Comparison of ENCODE assay signal across 12 cellular contexts in genomic region chr10:133386951-133387350, GRCh38. TPM values are rescaled to one million over a fixed set of nuclear protein-coding genes. Genes with fewer than 3 reads are reported as not detected.
DNase-seq lines count a peak whose midpoint lies in the region; ATAC-seq, FAIRE-seq and TF ChIP-seq lines count a peak whose summit lies in the region.
"Not testable (repeated sequence)": the region's sequence is repeated elsewhere in the genome, so short reads cannot be mapped to it uniquely, and the experiment has no call there.
"Had no signal": no experiment of that assay in that cellular context is flagged by ENCODE, and none has a peak within 500 bp of the region (broad histone marks: within the 10 kb centered on the region; RNA-seq: fewer than 3 reads in every experiment).

No MANE protein-coding gene starts in this region.

- peak overlapping the region; percentile 99 for H3K27ac ChIP-seq in OCI-LY7 (ENCODE audit: low read depth, low read length, poor library complexity, severe bottlenecking)
- not testable (repeated sequence) for H3K27ac ChIP-seq in HepG2 (ENCODE audit: extremely low read length, insufficient read depth, low read length)

- not testable (repeated sequence) for H3K27ac Mint-ChIP-seq in activated T-cell treated with anti-CD3 and anti-CD28 coated beads, Interleukin-2, amount 50 U/mL, for 24 hours

- POLR2A ChIA-PET in OCI-LY7 (lab: Charles Lee) = interaction anchor here (0.7 to 1.2 kb wide), 2 partner anchors 9 to 11 kb away, joined by 3 to 4 read pairs; no protein-coding TSS in a partner anchor
- POLR2A ChIA-PET in HepG2 (lab: Yijun Ruan, JAX) = interaction anchor here (1.3 kb wide), 1 partner anchor 8 kb away, joined by 3 read pairs; the partner anchor contains the start of gene MTG1

- not testable (repeated sequence) for TF ChIP-seq RAD21 in HepG2 (CRISPR knock-in tag; IDR thresholded peaks at IDR 0.05)

- WGBS in HepG2 (ENCODE audit: low lambda C conversion rate) = 100% methylated on average over 4 of the region's 4 CpGs

- H3K4me3 Mint-ChIP-seq in activated T-cell treated with anti-CD3 and anti-CD28 coated beads, Interleukin-2, amount 50 U/mL, for 24 hours = not testable (repeated sequence)

- H3K79me2 ChIP-seq in OCI-LY7 (ENCODE audit: insufficient read depth, low read depth, low read length) = peaks cover 10% of the 10 kb centered on the region; the same call in 1 of the 2 replicates
- not testable (repeated sequence) for H3K79me2 ChIP-seq in HepG2 (ENCODE audit: insufficient read depth, low read length)

- not testable (repeated sequence) for H2AFZ ChIP-seq in OCI-LY7 (ENCODE audit: low read length); HepG2 (ENCODE audit: low read length)

- in situ Hi-C loops in HepG2 (cut with HindIII; ENCODE audit: extremely low pct_ligation_motif_present, low pct_unique_long_range_greater_than_20kb) = not testable (repeated sequence)

- H3K9me2 ChIP-seq in OCI-LY7 (ENCODE audit: insufficient read depth, low read length) = not testable (repeated sequence)

- peaks cover 39% of the 10 kb centered on the region for H3K4me1 Mint-ChIP-seq in activated T-cell treated with anti-CD3 and anti-CD28 coated beads, Interleukin-2, amount 50 U/mL, for 24 hours (ENCODE audit: low read depth)

- not testable (repeated sequence) for H3K27me3 ChIP-seq in HepG2 (ENCODE audit: control insufficient read depth in 1 of 2, insufficient read depth in 2 of 2, low read length in 2 of 2)

- H3K4me2 ChIP-seq in OCI-LY7 (ENCODE audit: low read length) = peak overlapping the region; percentile 88; the same call in 1 of the 2 replicates
- H3K4me2 ChIP-seq in HepG2 (ENCODE audit: low read depth, low read length) = not testable (repeated sequence)

- TF ChIP-seq POLR2A in HepG2 (IDR thresholded peaks at IDR 0.05; ENCODE audit: insufficient read depth in 1 of 2, low read depth in 2 of 2, low read length in 2 of 2) = not testable (repeated sequence)

- TF ChIP-seq CTCF in OCI-LY7 (conservative IDR thresholded peaks at IDR 0.05; ENCODE audit: low read length); HepG2 (CRISPR knock-in tag; IDR thresholded peaks at IDR 0.05): not testable (repeated sequence)

- not testable (repeated sequence) for BruUV-seq in OCI-LY7 (replicated peaks; lab: Mats Ljungman, UMichigan); HepG2 (replicated peaks; lab: Mats Ljungman, UMichigan)

- CTCF ChIA-PET in OCI-LY7 (lab: Charles Lee; ENCODE audit: unreplicated experiment); HepG2 (lab: Yijun Ruan, JAX; ENCODE audit: low intra/inter-chr PET ratio, low total read pairs): not testable (repeated sequence)

- not testable (repeated sequence) for H3K9me3 Mint-ChIP-seq in activated T-cell treated with anti-CD3 and anti-CD28 coated beads, Interleukin-2, amount 50 U/mL, for 24 hours

- H3K27me3 Mint-ChIP-seq in activated T-cell treated with anti-CD3 and anti-CD28 coated beads, Interleukin-2, amount 50 U/mL, for 24 hours = not testable (repeated sequence)

- not testable (repeated sequence) for H3K36me3 Mint-ChIP-seq in activated T-cell treated with anti-CD3 and anti-CD28 coated beads, Interleukin-2, amount 50 U/mL, for 24 hours (ENCODE audit: low read depth)

- H4K20me1 ChIP-seq in OCI-LY7 (ENCODE audit: insufficient read depth, low read length); HepG2 (ENCODE audit: insufficient read depth, low read length): not testable (repeated sequence)

- DNase-seq in OCI-LY7 (ENCODE audit: low spot score); HepG2 (ENCODE audit: low spot score): not testable (repeated sequence)
- peak; percentile 14 for DNase-seq in activated T-cell treated with anti-CD3 and anti-CD28 coated beads, Interleukin-2, amount 50 U/mL, for 24 hours
- DNase-seq in cardiac septum (ENCODE audit: low spot score) (peak; percentile 22), sciatic nerve (ENCODE audit: low spot score) (peak; percentile 4)

- H3K36me3 ChIP-seq in OCI-LY7 (ENCODE audit: insufficient read depth, low read length); HepG2 (replicated peaks in 1 of 2; ENCODE audit: control insufficient read depth in 1 of 2, insufficient read depth in 2 of 2, low read length in 2 of 2): not testable (repeated sequence)

- not testable (repeated sequence) for H3K9ac ChIP-seq in HepG2 (ENCODE audit: insufficient read depth, low read depth, low read length)

- not testable (repeated sequence) for H3K9me3 ChIP-seq in OCI-LY7 (ENCODE audit: low read length); HepG2 (ENCODE audit: low read length)

- not testable (repeated sequence) for H3K4me3 ChIP-seq in OCI-LY7 (ENCODE audit: low read depth, low read length, poor library complexity, severe bottlenecking); HepG2 (replicated peaks in 1 of 3; ENCODE audit: insufficient read depth in 1 of 3, low read depth in 2 of 3, low read length in 3 of 3)

- FAIRE-seq in HepG2 (lab: Jason Lieb, UNC) = not testable (repeated sequence)

- intact Hi-C loops in OCI-LY7 (cut with micrococcal nuclease; ENCODE audit: unreplicated experiment); cardiac septum (cut with DNase I); HepG2 (cut with micrococcal nuclease; ENCODE audit: unreplicated experiment); sciatic nerve (cut with DNase I): not testable (repeated sequence)

- peaks cover 43% of the 10 kb centered on the region for H3K4me1 ChIP-seq in OCI-LY7 (ENCODE audit: insufficient read depth, low read length, poor library complexity, severe bottlenecking)
- H3K4me1 ChIP-seq in HepG2 (ENCODE audit: insufficient read depth, low read length) = not testable (repeated sequence)

- TF ChIP-seq EP300 in HepG2 (IDR thresholded peaks at IDR 0.05; ENCODE audit: low read depth in 2 of 2, low read length in 2 of 2); HepG2 (CRISPR knock-in tag; IDR thresholded peaks at IDR 0.05; ENCODE audit: borderline replicate concordance): not testable (repeated sequence)

- not testable (repeated sequence) for ATAC-seq in HepG2, sciatic nerve

RNA-seq across cellular contexts. Expression of gene MTG1, which starts 7.0 kb away (rescaled TPM):
- 60.3 and 85.6 TPM in 2 replicates for total RNA-seq in OCI-LY7 (2014; rRNA removed; shearing (Covaris generic))
- total RNA-seq in OCI-LY7 (2022) (101 and 107 TPM in 2 replicates), cardiac septum (21.6 TPM), HepG2 (2016; rRNA removed; fragmentation: Illumina TruSeq; extraction: Trizol) (29.9 and 42.0 TPM in 2 replicates), sciatic nerve (44.0 TPM)
- total RNA-seq in HepG2 (2016; cell fraction: cytosol; rRNA removed; fragmentation: Illumina TruSeq; extraction: Trizol; ENCODE audit: low read depth) = 13.1 and 13.6 TPM in 2 replicates
- total RNA-seq in HepG2 (2016; cell fraction: insoluble cytoplasmic fraction; rRNA removed; fragmentation: Illumina TruSeq; extraction: Trizol) = 29.5 and 43.2 TPM in 2 replicates
- 15.1 and 15.4 TPM in 2 replicates for total RNA-seq in HepG2 (2016; cell fraction: membrane; rRNA removed; fragmentation: Illumina TruSeq; extraction: Trizol)
- total RNA-seq in HepG2 (2016; cell fraction: nucleus; rRNA removed; fragmentation: Illumina TruSeq; extraction: Trizol) = 38.2 and 45.9 TPM in 2 replicates
- 103 and 108 TPM in 2 replicates for polyA plus RNA-seq in HepG2 (2011; rRNA removed)
- 54.2 and 75.0 TPM in 2 replicates for polyA plus RNA-seq in HepG2 (2011; cell fraction: cytosol; rRNA removed)
- polyA plus RNA-seq in HepG2 (2011; cell fraction: nucleus; rRNA removed) = 687 and 805 TPM in 2 replicates
- 46.2 and 51.2 TPM in 2 replicates for polyA plus RNA-seq in HepG2 (2012)
- 10.8 and 11.1 TPM in 2 replicates for polyA plus RNA-seq in HepG2 (2016; cell fraction: cytosol; fragmentation: Illumina TruSeq; extraction: Trizol; ENCODE audit: low read depth)
- polyA plus RNA-seq in HepG2 (2016; cell fraction: insoluble cytoplasmic fraction; fragmentation: Illumina TruSeq; extraction: Trizol; ENCODE audit: low read depth) = 40.2 and 42.5 TPM in 2 replicates
- polyA plus RNA-seq in HepG2 (2016; cell fraction: membrane; fragmentation: Illumina TruSeq; extraction: Trizol; ENCODE audit: low read depth) = 12.8 and 14.3 TPM in 2 replicates
- 225 and 242 TPM in 2 replicates for polyA plus RNA-seq in HepG2 (2016; cell fraction: nucleus; fragmentation: Illumina TruSeq; extraction: Trizol; ENCODE audit: insufficient read depth, low read depth)
- 80.2 and 80.5 TPM in 2 replicates for polyA minus RNA-seq in HepG2 (2011; rRNA and poly(A)+ RNA removed; ENCODE audit: low replicate concordance)
- polyA minus RNA-seq in HepG2 (2011; cell fraction: cytosol; rRNA and poly(A)+ RNA removed) = 17.3 and 18.7 TPM in 2 replicates
- 62.7 and 86.9 TPM in 2 replicates for polyA minus RNA-seq in HepG2 (2011; cell fraction: nucleus; rRNA and poly(A)+ RNA removed)

RNA-seq across cellular contexts. Expression of gene PAOX, which starts 7.9 kb away (rescaled TPM):
- total RNA-seq in OCI-LY7 (2014; rRNA removed; shearing (Covaris generic)) = 5.9 and 10.7 TPM in 2 replicates
- total RNA-seq in OCI-LY7 (2022) (16.0 and 28.1 TPM in 2 replicates), cardiac septum (2.9 TPM), HepG2 (2016; rRNA removed; fragmentation: Illumina TruSeq; extraction: Trizol) (0.49 and 0.52 TPM in 2 replicates), sciatic nerve (9.6 TPM)
- not detected in 2 replicates for total RNA-seq in HepG2 (2016; cell fraction: cytosol; rRNA removed; fragmentation: Illumina TruSeq; extraction: Trizol; ENCODE audit: low read depth)
- 0.49 and 0.54 TPM in 2 replicates for total RNA-seq in HepG2 (2016; cell fraction: insoluble cytoplasmic fraction; rRNA removed; fragmentation: Illumina TruSeq; extraction: Trizol)
- total RNA-seq in HepG2 (2016; cell fraction: membrane; rRNA removed; fragmentation: Illumina TruSeq; extraction: Trizol) = 0.12 TPM in 1 of 2 replicates, not detected in the other
- 0.41 and 0.78 TPM in 2 replicates for total RNA-seq in HepG2 (2016; cell fraction: nucleus; rRNA removed; fragmentation: Illumina TruSeq; extraction: Trizol)
- polyA plus RNA-seq in HepG2 (2011; rRNA removed) = 0.77 and 1.1 TPM in 2 replicates
- polyA plus RNA-seq in HepG2 (2011; cell fraction: cytosol; rRNA removed) = 0.56 and 0.72 TPM in 2 replicates
- 3.9 and 4.7 TPM in 2 replicates for polyA plus RNA-seq in HepG2 (2011; cell fraction: nucleus; rRNA removed)
- 1.2 and 1.4 TPM in 2 replicates for polyA plus RNA-seq in HepG2 (2012)
- 0.16 TPM in 2 replicates for polyA plus RNA-seq in HepG2 (2016; cell fraction: cytosol; fragmentation: Illumina TruSeq; extraction: Trizol; ENCODE audit: low read depth)
- 0.50 and 0.56 TPM in 2 replicates for polyA plus RNA-seq in HepG2 (2016; cell fraction: insoluble cytoplasmic fraction; fragmentation: Illumina TruSeq; extraction: Trizol; ENCODE audit: low read depth)
- 0.11 TPM in 1 of 2 replicates, not detected in the other for polyA plus RNA-seq in HepG2 (2016; cell fraction: membrane; fragmentation: Illumina TruSeq; extraction: Trizol; ENCODE audit: low read depth)
- polyA plus RNA-seq in HepG2 (2016; cell fraction: nucleus; fragmentation: Illumina TruSeq; extraction: Trizol; ENCODE audit: insufficient read depth, low read depth) = 2.0 and 2.2 TPM in 2 replicates
- polyA minus RNA-seq in HepG2 (2011; rRNA and poly(A)+ RNA removed; ENCODE audit: low replicate concordance) = 1.7 TPM in 1 of 2 replicates, not detected in the other
- polyA minus RNA-seq in HepG2 (2011; cell fraction: cytosol; rRNA and poly(A)+ RNA removed) = not detected in 2 replicates
- 0.99 and 1.2 TPM in 2 replicates for polyA minus RNA-seq in HepG2 (2011; cell fraction: nucleus; rRNA and poly(A)+ RNA removed)

RNA-seq across cellular contexts. Expression of gene ECHS1, which starts 13.8 kb away (rescaled TPM):
- 39.5 and 48.3 TPM in 2 replicates for total RNA-seq in OCI-LY7 (2014; rRNA removed; shearing (Covaris generic))
- total RNA-seq in OCI-LY7 (2022) (42.2 and 46.2 TPM in 2 replicates), cardiac septum (152 TPM), HepG2 (2016; rRNA removed; fragmentation: Illumina TruSeq; extraction: Trizol) (195 and 233 TPM in 2 replicates), sciatic nerve (64.1 TPM)
- 58.3 and 60.5 TPM in 2 replicates for total RNA-seq in HepG2 (2016; cell fraction: cytosol; rRNA removed; fragmentation: Illumina TruSeq; extraction: Trizol; ENCODE audit: low read depth)
- 200 and 225 TPM in 2 replicates for total RNA-seq in HepG2 (2016; cell fraction: insoluble cytoplasmic fraction; rRNA removed; fragmentation: Illumina TruSeq; extraction: Trizol)
- 81.4 and 88.8 TPM in 2 replicates for total RNA-seq in HepG2 (2016; cell fraction: membrane; rRNA removed; fragmentation: Illumina TruSeq; extraction: Trizol)
- 65.2 and 65.6 TPM in 2 replicates for total RNA-seq in HepG2 (2016; cell fraction: nucleus; rRNA removed; fragmentation: Illumina TruSeq; extraction: Trizol)
- 26.4 and 32.7 TPM in 2 replicates for polyA plus RNA-seq in HepG2 (2011; rRNA removed)
- 39.1 and 41.3 TPM in 2 replicates for polyA plus RNA-seq in HepG2 (2011; cell fraction: cytosol; rRNA removed)
- 37.3 and 39.0 TPM in 2 replicates for polyA plus RNA-seq in HepG2 (2011; cell fraction: nucleus; rRNA removed)
- 79.9 and 84.4 TPM in 2 replicates for polyA plus RNA-seq in HepG2 (2012)
- 60.4 and 63.0 TPM in 2 replicates for polyA plus RNA-seq in HepG2 (2016; cell fraction: cytosol; fragmentation: Illumina TruSeq; extraction: Trizol; ENCODE audit: low read depth)
- polyA plus RNA-seq in HepG2 (2016; cell fraction: insoluble cytoplasmic fraction; fragmentation: Illumina TruSeq; extraction: Trizol; ENCODE audit: low read depth) = 218 and 228 TPM in 2 replicates
- polyA plus RNA-seq in HepG2 (2016; cell fraction: membrane; fragmentation: Illumina TruSeq; extraction: Trizol; ENCODE audit: low read depth) = 63.2 and 68.6 TPM in 2 replicates
- 101 and 107 TPM in 2 replicates for polyA plus RNA-seq in HepG2 (2016; cell fraction: nucleus; fragmentation: Illumina TruSeq; extraction: Trizol; ENCODE audit: insufficient read depth, low read depth)
- 32.0 and 52.6 TPM in 2 replicates for polyA minus RNA-seq in HepG2 (2011; rRNA and poly(A)+ RNA removed; ENCODE audit: low replicate concordance)
- 27.8 and 30.0 TPM in 2 replicates for polyA minus RNA-seq in HepG2 (2011; cell fraction: cytosol; rRNA and poly(A)+ RNA removed)
- polyA minus RNA-seq in HepG2 (2011; cell fraction: nucleus; rRNA and poly(A)+ RNA removed) = 8.9 and 9.3 TPM in 2 replicates

RNA-seq across cellular contexts. Expression of gene FUOM, which starts 29.1 kb away (rescaled TPM):
- 46.0 and 47.5 TPM in 2 replicates for total RNA-seq in OCI-LY7 (2014; rRNA removed; shearing (Covaris generic))
- 23.6 and 30.4 TPM in 2 replicates for total RNA-seq in OCI-LY7 (2022)
- 6.1 TPM for total RNA-seq in cardiac septum
- 60.4 and 64.2 TPM in 2 replicates for total RNA-seq in HepG2 (2016; rRNA removed; fragmentation: Illumina TruSeq; extraction: Trizol)
- total RNA-seq in HepG2 (2016; cell fraction: cytosol; rRNA removed; fragmentation: Illumina TruSeq; extraction: Trizol; ENCODE audit: low read depth) = 57.8 and 71.7 TPM in 2 replicates
- total RNA-seq in HepG2 (2016; cell fraction: insoluble cytoplasmic fraction; rRNA removed; fragmentation: Illumina TruSeq; extraction: Trizol) = 67.9 and 76.3 TPM in 2 replicates
- total RNA-seq in HepG2 (2016; cell fraction: membrane; rRNA removed; fragmentation: Illumina TruSeq; extraction: Trizol) = 58.7 and 70.4 TPM in 2 replicates
- 36.8 and 40.4 TPM in 2 replicates for total RNA-seq in HepG2 (2016; cell fraction: nucleus; rRNA removed; fragmentation: Illumina TruSeq; extraction: Trizol)
- polyA plus RNA-seq in HepG2 (2011; rRNA removed) = 27.5 and 29.3 TPM in 2 replicates
- 32.4 and 52.6 TPM in 2 replicates for polyA plus RNA-seq in HepG2 (2011; cell fraction: cytosol; rRNA removed)
- polyA plus RNA-seq in HepG2 (2011; cell fraction: nucleus; rRNA removed) = 38.8 and 43.2 TPM in 2 replicates
- polyA plus RNA-seq in HepG2 (2012) = 14.1 and 20.9 TPM in 2 replicates
- 45.1 and 62.7 TPM in 2 replicates for polyA plus RNA-seq in HepG2 (2016; cell fraction: cytosol; fragmentation: Illumina TruSeq; extraction: Trizol; ENCODE audit: low read depth)
- 61.9 and 62.9 TPM in 2 replicates for polyA plus RNA-seq in HepG2 (2016; cell fraction: insoluble cytoplasmic fraction; fragmentation: Illumina TruSeq; extraction: Trizol; ENCODE audit: low read depth)
- 48.7 and 50.0 TPM in 2 replicates for polyA plus RNA-seq in HepG2 (2016; cell fraction: membrane; fragmentation: Illumina TruSeq; extraction: Trizol; ENCODE audit: low read depth)
- 39.1 and 50.6 TPM in 2 replicates for polyA plus RNA-seq in HepG2 (2016; cell fraction: nucleus; fragmentation: Illumina TruSeq; extraction: Trizol; ENCODE audit: insufficient read depth, low read depth)
- polyA minus RNA-seq in HepG2 (2011; rRNA and poly(A)+ RNA removed; ENCODE audit: low replicate concordance) = 5.1 and 15.7 TPM in 2 replicates
- polyA minus RNA-seq in HepG2 (2011; cell fraction: cytosol; rRNA and poly(A)+ RNA removed) = 4.8 and 6.5 TPM in 2 replicates
- polyA minus RNA-seq in HepG2 (2011; cell fraction: nucleus; rRNA and poly(A)+ RNA removed) = 34.6 and 37.3 TPM in 2 replicates
- 35.2 TPM for total RNA-seq in sciatic nerve

RNA-seq across cellular contexts. Expression of gene SPRN, which starts 37.5 kb away (rescaled TPM):
- total RNA-seq in OCI-LY7 (2014; rRNA removed; shearing (Covaris generic)) = not detected in 2 replicates
- total RNA-seq in OCI-LY7 (2022) (not detected in 2 replicates), cardiac septum (not detected), HepG2 (2016; rRNA removed; fragmentation: Illumina TruSeq; extraction: Trizol) (not detected in 2 replicates), sciatic nerve (0.13 TPM)
- total RNA-seq in HepG2 (2016; cell fraction: cytosol; rRNA removed; fragmentation: Illumina TruSeq; extraction: Trizol; ENCODE audit: low read depth) = not detected in 2 replicates
- total RNA-seq in HepG2 (2016; cell fraction: insoluble cytoplasmic fraction; rRNA removed; fragmentation: Illumina TruSeq; extraction: Trizol) = not detected in 2 replicates
- not detected in 2 replicates for total RNA-seq in HepG2 (2016; cell fraction: membrane; rRNA removed; fragmentation: Illumina TruSeq; extraction: Trizol)
- not detected in 2 replicates for total RNA-seq in HepG2 (2016; cell fraction: nucleus; rRNA removed; fragmentation: Illumina TruSeq; extraction: Trizol)
- not detected in 2 replicates for polyA plus RNA-seq in HepG2 (2011; rRNA removed)
- not detected in 2 replicates for polyA plus RNA-seq in HepG2 (2011; cell fraction: cytosol; rRNA removed)
- polyA plus RNA-seq in HepG2 (2011; cell fraction: nucleus; rRNA removed) = not detected in 2 replicates
- 2.9 and 4.1 TPM in 2 replicates for polyA plus RNA-seq in HepG2 (2012)
- polyA plus RNA-seq in HepG2 (2016; cell fraction: cytosol; fragmentation: Illumina TruSeq; extraction: Trizol; ENCODE audit: low read depth) = not detected in 2 replicates
- polyA plus RNA-seq in HepG2 (2016; cell fraction: insoluble cytoplasmic fraction; fragmentation: Illumina TruSeq; extraction: Trizol; ENCODE audit: low read depth) = not detected in 2 replicates
- polyA plus RNA-seq in HepG2 (2016; cell fraction: membrane; fragmentation: Illumina TruSeq; extraction: Trizol; ENCODE audit: low read depth) = not detected in 2 replicates
- polyA plus RNA-seq in HepG2 (2016; cell fraction: nucleus; fragmentation: Illumina TruSeq; extraction: Trizol; ENCODE audit: insufficient read depth, low read depth) = not detected in 2 replicates
- not detected in 2 replicates for polyA minus RNA-seq in HepG2 (2011; rRNA and poly(A)+ RNA removed; ENCODE audit: low replicate concordance)
- not detected in 2 replicates for polyA minus RNA-seq in HepG2 (2011; cell fraction: cytosol; rRNA and poly(A)+ RNA removed)
- polyA minus RNA-seq in HepG2 (2011; cell fraction: nucleus; rRNA and poly(A)+ RNA removed) = not detected in 2 replicates
- total RNA-seq: A172; A673; CD4-positive, alpha-beta T cell; CD8-positive, alpha-beta memory T cell; GM12878; H7 had no signal
- polyA plus RNA-seq: CD14-positive monocyte had no signal
